In the genomic region with DNA sequence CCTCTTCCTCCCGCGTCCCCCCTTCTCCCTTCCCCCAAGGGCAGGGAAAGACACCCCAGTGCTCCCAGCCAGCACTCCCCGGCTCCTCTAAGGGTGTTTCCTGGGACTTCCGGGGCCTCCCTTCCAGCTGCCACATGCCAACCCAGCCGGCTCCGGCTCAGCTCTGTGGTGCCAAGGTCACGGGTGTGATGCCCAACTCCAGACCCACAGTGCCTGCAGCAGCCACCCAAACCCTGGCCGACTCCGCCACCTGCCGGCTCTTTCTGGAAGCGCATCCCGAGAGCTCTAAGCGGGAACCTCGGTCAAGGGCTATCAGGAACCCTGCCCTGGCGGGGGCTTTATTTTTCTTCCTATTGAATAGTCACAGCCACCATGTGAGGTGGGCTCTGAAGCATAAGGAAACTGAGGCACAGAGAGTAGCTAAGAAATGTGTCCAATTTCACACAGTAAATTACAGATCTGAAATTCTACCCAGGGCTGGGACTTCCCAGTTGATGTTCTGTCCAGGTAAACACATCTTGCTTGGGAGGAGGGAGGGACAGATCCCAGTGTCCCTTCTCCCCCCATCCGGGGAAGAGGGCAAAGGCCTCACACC, we compare ENCODE assay signal across 8 cellular contexts. TPM values are rescaled to one million over a fixed set of nuclear protein-coding genes. Genes with fewer than 3 reads are reported as not detected.
DNase-seq lines count a peak whose midpoint lies in the region; ATAC-seq and TF ChIP-seq lines count a peak whose summit lies in the region.

No MANE protein-coding gene starts in this region.

- 0 out of 2 replicates have a peak, but pooled peaks cover 2% of the 10 kb centered on the region for H3F3A ChIP-seq in OCI-LY1 (ENCODE audit: insufficient read depth, low read length)

- H3K4me1 ChIP-seq in OCI-LY1 (ENCODE audit: insufficient read depth, low read length, severe bottlenecking), result peaks cover 15% of the 10 kb centered on the region

- DNase-seq in DMS153 treated with DMSO at 0.1 percent for 48 hours (lab: John Stamatoyannopoulos, UW; ENCODE audit: unreplicated experiment) (peak; percentile 50), HT-29 (ENCODE audit: low spot score) (peak; percentile 87), epithelial cell of esophagus (ENCODE audit: low read depth) (peak; percentile 72), myocyte (ENCODE audit: low read depth) (peak; percentile 85)
- DNase-seq in activated CD8-positive, alpha-beta memory T cell treated with anti-CD3 and anti-CD28 coated beads, Interleukin-2, amount 50 U/mL, for 48 hours, result peak; percentile 98
- DNase-seq in stimulated activated CD8-positive, alpha-beta memory T cell treated with anti-CD3 and anti-CD28 coated beads, Interleukin-7, amount 100 ng/mL, for 1 hour (ENCODE audit: low read depth in 2 of 2), result peak; percentile 75 to 82

- H3K9me3 ChIP-seq in OCI-LY1 (ENCODE audit: low read length), result no peaks in the 10 kb centered on the region

- no peak overlapping the region for H3K27ac ChIP-seq in OCI-LY1 (ENCODE audit: low read depth, low read length, poor library complexity, severe bottlenecking)

- H3K36me3 ChIP-seq in OCI-LY1 (ENCODE audit: insufficient read depth, low read length), result no peaks in the 10 kb centered on the region

- H3K9me2 ChIP-seq in OCI-LY1 (ENCODE audit: low read depth, low read length), result no peaks in the 10 kb centered on the region

- H3K27me3 ChIP-seq in OCI-LY1 (ENCODE audit: insufficient read depth, low read length), result no peaks in the 10 kb centered on the region

- H2AFZ ChIP-seq in OCI-LY1 (ENCODE audit: low read length), result no peak overlapping the region

- H3K9ac ChIP-seq in OCI-LY1 (ENCODE audit: low read length), result no peak overlapping the region

- peak; percentile 88 for TF ChIP-seq CTCF in OCI-LY1 (IDR thresholded peaks at IDR 0.05; ENCODE audit: low read length)
- peak; percentile 93 for TF ChIP-seq CTCF in epithelial cell of esophagus (IDR thresholded peaks at IDR 0.05; ENCODE audit: insufficient read depth, low read depth, low read length, missing control alignments)

- H3K4me2 ChIP-seq in OCI-LY1 (ENCODE audit: low read length), result peak overlapping the region; percentile 32; the same call in 1 of the 2 replicates

- H4K20me1 ChIP-seq in OCI-LY1 (ENCODE audit: insufficient read depth, low read length), result no peaks in the 10 kb centered on the region

- H3K4me3 ChIP-seq in OCI-LY1 (ENCODE audit: low read depth, low read length, poor library complexity, severe bottlenecking), result no peak overlapping the region
- H3K4me3 ChIP-seq in epithelial cell of esophagus (ENCODE audit: low read length), result no peak overlapping the region

- H3K79me2 ChIP-seq in OCI-LY1 (ENCODE audit: insufficient read depth, low read length), result no peaks in the 10 kb centered on the region

- no peak for ATAC-seq in HG02610 (IDR thresholded peaks at IDR 0.05; ENCODE audit: unreplicated experiment)

RNA-seq across cellular contexts. Expression of gene PPP1R1B, which starts 3.3 kb away (rescaled TPM):
- 14.8 and 16.0 TPM in 2 replicates for total RNA-seq in HT-29 (2014; rRNA removed; shearing (Covaris generic))
- not detected in 2 replicates for total RNA-seq in myocyte
- polyA plus RNA-seq in myocyte (2012), result not detected

RNA-seq across cellular contexts. Expression of gene STARD3, which starts 13.5 kb away (rescaled TPM):
- 50.8 and 54.2 TPM in 2 replicates for total RNA-seq in HT-29 (2014; rRNA removed; shearing (Covaris generic))
- total RNA-seq in myocyte, result 34.9 and 36.9 TPM in 2 replicates
- polyA plus RNA-seq in myocyte (2012), result 55.8 TPM

RNA-seq across cellular contexts. Expression of gene NEUROD2, which starts 15.7 kb away (rescaled TPM):
- 0.13 TPM in 1 of 2 replicates, not detected in the other for total RNA-seq in HT-29 (2014; rRNA removed; shearing (Covaris generic))
- 0.05 TPM in 1 of 2 replicates, not detected in the other for total RNA-seq in myocyte
- 0.01 TPM for polyA plus RNA-seq in myocyte (2012)

RNA-seq across cellular contexts. Expression of gene TCAP, which starts 41.7 kb away (rescaled TPM):
- total RNA-seq in HT-29 (2014; rRNA removed; shearing (Covaris generic)), result 1.9 and 2.2 TPM in 2 replicates
- total RNA-seq in myocyte, result 10.1 and 23.1 TPM in 2 replicates
- 3.4 TPM for polyA plus RNA-seq in myocyte (2012)

RNA-seq across cellular contexts. Expression of gene PNMT, which starts 44.8 kb away (rescaled TPM):
- total RNA-seq in HT-29 (2014; rRNA removed; shearing (Covaris generic)), result 0.25 and 0.65 TPM in 2 replicates
- total RNA-seq in myocyte, result 0.96 and 1.7 TPM in 2 replicates
- 0.26 TPM for polyA plus RNA-seq in myocyte (2012)

Comparison
In these comparisons a context has a peak if more than half of its experiments do, and no peak if none do; other contexts are left out.
1. RNA of gene PPP1R1B, which starts 3.3 kb away (total RNA-seq): 14.8 to 16.0 TPM in HT-29; not detected in myocyte; every median in the first group is over 10 times any median in the second.
2. Peak in every context shown above with its lines, with median percentiles within 50 percentile points of each other: DNase-seq.